12 cellular contexts compared by ENCODE assay signal in the genomic region with DNA sequence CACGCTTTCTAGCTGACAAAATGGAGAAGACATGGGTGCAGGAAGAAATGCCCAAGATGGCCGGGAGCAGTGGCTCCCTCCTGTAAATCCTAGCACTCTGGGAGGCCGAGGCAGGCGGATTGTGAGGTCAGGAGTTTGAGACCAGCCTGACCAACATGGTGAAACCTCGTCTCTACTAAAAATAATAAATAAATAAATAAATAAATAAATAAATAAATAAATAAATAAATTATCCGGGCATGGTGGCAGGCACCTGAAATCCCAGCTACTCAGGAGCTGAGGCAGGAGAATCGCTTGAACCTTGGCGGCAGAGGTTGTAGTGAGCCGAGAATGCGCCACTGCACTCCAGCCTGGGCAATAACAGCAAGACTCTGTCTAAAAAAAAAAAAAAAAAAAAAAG. TPM values are rescaled to one million over a fixed set of nuclear protein-coding genes. Genes with fewer than 3 reads are reported as not detected.
"Had no signal": no experiment of that assay in that cellular context is flagged by ENCODE, and none has a peak within 500 bp of the region (broad histone marks: within the 10 kb centered on the region; RNA-seq: fewer than 3 reads in every experiment).

No MANE protein-coding gene starts in this region.

RNA-seq across cellular contexts. Expression of a gene that starts 5.9 kb away (rescaled TPM):
- total RNA-seq: stomach, subcutaneous adipose tissue, suprapubic skin, temporal lobe, thoracic aorta, thyroid gland, tibial nerve, transverse colon, upper lobe of right lung, ureter, urinary bladder, vagina had no signal
- polyA plus RNA-seq: stomach, urinary bladder had no signal
